Comparison of ENCODE assay signal across 16 cellular contexts in genomic region chr2:60450488-60450887, GRCh38.
"Had no signal": no experiment of that assay in that cellular context is flagged by ENCODE, and none has a peak within 500 bp of the region (broad histone marks: within the 10 kb centered on the region; RNA-seq: fewer than 3 reads in every experiment).

No MANE protein-coding gene starts in this region.

- H3K27ac Mint-ChIP-seq: activated CD4-positive, alpha-beta memory T cell treated with anti-CD3 and anti-CD28 coated beads, Interleukin-2, amount 10 ng/mL, durations not matched to agents 7 days and 5 days; activated naive CD8-positive, alpha-beta T cell had no signal

- H3K9me3 ChIP-seq: breast epithelium, esophagus squamous epithelium, pancreas, tibial artery had no signal

- H3K27ac ChIP-seq: breast epithelium, pancreas, tibial artery had no signal

- H3K9me3 Mint-ChIP-seq: activated CD4-positive, alpha-beta memory T cell treated with anti-CD3 and anti-CD28 coated beads, Interleukin-2, amount 10 ng/mL, durations not matched to agents 7 days and 5 days had no signal

- H3K36me3 Mint-ChIP-seq: activated naive CD8-positive, alpha-beta T cell had no signal

- H3K4me3 Mint-ChIP-seq: activated CD4-positive, alpha-beta memory T cell treated with anti-CD3 and anti-CD28 coated beads, Interleukin-2, amount 10 ng/mL, durations not matched to agents 7 days and 5 days; activated naive CD8-positive, alpha-beta T cell had no signal

- H3K36me3 ChIP-seq: breast epithelium, pancreas, tibial artery had no signal

- H3K27me3 ChIP-seq: breast epithelium, esophagus squamous epithelium, pancreas, tibial artery had no signal

- H3K4me1 Mint-ChIP-seq: activated CD4-positive, alpha-beta memory T cell treated with anti-CD3 and anti-CD28 coated beads, Interleukin-2, amount 10 ng/mL, durations not matched to agents 7 days and 5 days had no signal

- H3K4me3 ChIP-seq: breast epithelium, esophagus squamous epithelium, pancreas, tibial artery had no signal

- H3K27me3 Mint-ChIP-seq: activated naive CD8-positive, alpha-beta T cell had no signal

- H3K4me1 ChIP-seq: breast epithelium, pancreas, tibial artery had no signal

- ATAC-seq: left lobe of liver, pancreas had no signal

- DNase-seq: activated CD4-positive, alpha-beta memory T cell treated with anti-CD3 and anti-CD28 coated beads, Interleukin-2, amount 10 ng/mL, durations not matched to agents 7 days and 5 days; activated gamma-delta T cell; activated T-cell treated with anti-CD3 and anti-CD28 coated beads, Interleukin-2, amount 50 U/mL, for 48 hours; anterior cingulate cortex; esophagus squamous epithelium; foreskin fibroblast; head of caudate nucleus; pancreas; stimulated activated CD4-positive, alpha-beta T cell treated with anti-CD3 and anti-CD28 coated beads, Interleukin-12 subunit alpha, Interleukin-12 subunit beta, amount 100 ng/mL, for 4 hours; stimulated activated CD4-positive, alpha-beta T cell treated with anti-CD3 and anti-CD28 coated beads, Interleukin-2, amount 100 ng/mL, for 48 hours; tibial artery had no signal

- FAIRE-seq: endometrium, islet of Langerhans, pancreas had no signal
